Comparison of ENCODE assay signal across 25 cellular contexts in the genomic region with DNA sequence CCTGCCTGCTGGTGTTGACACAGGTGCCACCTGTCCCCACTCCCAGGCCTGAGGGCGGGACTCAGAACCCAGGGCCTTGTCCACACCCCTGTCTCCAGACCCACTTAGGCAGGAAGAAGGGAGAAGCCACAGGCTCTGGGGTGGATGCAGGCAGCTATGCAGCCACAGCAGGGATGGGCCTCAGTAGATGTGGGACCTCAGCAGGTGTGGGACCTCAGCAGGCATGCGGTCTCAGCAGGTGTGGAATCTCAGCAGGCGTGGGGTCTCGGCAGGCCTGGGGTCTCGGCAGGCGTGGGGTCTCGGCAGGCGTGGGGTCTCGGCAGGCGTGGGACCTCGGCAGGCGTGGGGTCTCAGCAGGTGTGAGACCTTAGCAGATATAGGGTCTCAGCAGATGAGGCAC.
"Had no signal": no experiment of that assay in that cellular context is flagged by ENCODE, and none has a peak within 500 bp of the region (broad histone marks: within the 10 kb centered on the region; RNA-seq: fewer than 3 reads in every experiment).

No MANE protein-coding gene starts in this region.

- DNase-seq: colonic mucosa; effector CD8-positive, alpha-beta T cell; endodermal cell; foreskin fibroblast; gastrocnemius medialis; head of caudate nucleus; kidney; mucosa of descending colon; naive B cell; nephron progenitor cell; stimulated activated CD4-positive, alpha-beta T cell treated with anti-CD3 and anti-CD28 coated beads, Interleukin-2, amount 100 ng/mL, for 24 hours; stimulated activated CD4-positive, alpha-beta T cell treated with anti-CD3 and anti-CD28 coated beads, Interleukin-4, amount 100 ng/mL, for 24 hours; stimulated activated naive B cell treated with anti-CD40 and anti-IgM and Interleukin-4, amounts not matched to agents 10 μg/mL and 1 μg/mL and 100 μg/mL, for 72 hours; uterus had no signal

- H3K4me3 ChIP-seq: colonic mucosa, gastrocnemius medialis, lung, mucosa of descending colon, right atrium auricular region, smooth muscle cell, thoracic aorta, tibial nerve, upper lobe of left lung, uterus had no signal

- H3K4me1 ChIP-seq: gastrocnemius medialis, parathyroid adenoma, right atrium auricular region, upper lobe of left lung had no signal

- H3K27me3 ChIP-seq: colonic mucosa, gastrocnemius medialis, right atrium auricular region, tibial nerve, upper lobe of left lung, uterus had no signal

- H3K4me2 ChIP-seq: smooth muscle cell had no signal

- H3K36me3 ChIP-seq: colonic mucosa, gastrocnemius medialis, right atrium auricular region, thoracic aorta, tibial nerve, upper lobe of left lung, uterus had no signal

- H2AFZ ChIP-seq: parathyroid adenoma had no signal

- H3K27ac ChIP-seq: colonic mucosa, epithelial cell of prostate, gastrocnemius medialis, parathyroid adenoma, right atrium auricular region, thoracic aorta, upper lobe of left lung, uterus had no signal

- H3K9ac ChIP-seq: parathyroid adenoma had no signal

- ATAC-seq: esophagus mucosa; gastrocnemius medialis; left lobe of liver; mucosa of descending colon; sciatic nerve; stimulated activated naive B cell treated with anti-CD40 and anti-IgM and Interleukin-4, amounts not matched to agents 10 μg/mL and 1 μg/mL and 100 μg/mL, for 72 hours had no signal

- H3K9me3 ChIP-seq: colonic mucosa, gastrocnemius medialis, mucosa of descending colon, right atrium auricular region, thoracic aorta, tibial nerve, upper lobe of left lung, uterus had no signal
